Comparison of ENCODE assay signal across 17 cellular contexts in genomic region chr5:98468188-98468869, GRCh38.
DNase-seq lines count a peak whose midpoint lies in the region; ATAC-seq, FAIRE-seq and TF ChIP-seq lines count a peak whose summit lies in the region.
"Had no signal": no experiment of that assay in that cellular context is flagged by ENCODE, and none has a peak within 500 bp of the region (broad histone marks: within the 10 kb centered on the region; RNA-seq: fewer than 3 reads in every experiment).

No MANE protein-coding gene starts in this region.

- intact Hi-C loops in MCF 10A (cut with micrococcal nuclease), result no loop called here
- intact Hi-C loops in breast epithelium (cut with DNase I; ENCODE audit: low total_unique reads), result no loop called here

- ATAC-seq in HG02938 (IDR thresholded peaks at IDR 0.05; ENCODE audit: unreplicated experiment) (no peak), GM21528 (IDR thresholded peaks at IDR 0.05; ENCODE audit: low FRiP score, unreplicated experiment) (no peak)
- no peak for ATAC-seq in activated CD4-positive, CD25-positive, alpha-beta regulatory T cell treated with anti-CD3 and anti-CD28 coated beads, Interleukin-2, amount 50 U/mL, for 24 hours
- ATAC-seq: activated T-cell treated with anti-CD3 and anti-CD28 coated beads, Interleukin-2, amount 50 U/mL, for 4 hours had no signal

- H3K9me3 ChIP-seq in breast epithelium, result no peaks in the 10 kb centered on the region
- H3K9me3 ChIP-seq in adipocyte (ENCODE audit: control insufficient read depth, low read length), result no peaks in the 10 kb centered on the region

- DNase-seq in MCF 10A (ENCODE audit: unreplicated experiment), result peak; percentile 58
- DNase-seq in breast epithelium (ENCODE audit: low spot score in 2 of 2), result no peak
- peak; percentile 82 for DNase-seq in adipocyte (ENCODE audit: low read depth)
- DNase-seq in foreskin fibroblast, result peak; percentile 87 to 91
- peak; percentile 10 for DNase-seq in urothelium cell line (ENCODE audit: low spot score)
- DNase-seq: 8988T; activated T-cell treated with anti-CD3 and anti-CD28 coated beads, Interleukin-2, amount 50 U/mL, for 4 hours; GDM1; KBM-7; NCI-H2171 treated with DMSO at 0.1 percent for 48 hours; RPMI8226; WERI-Rb-1 had no signal

- no peak for FAIRE-seq in urothelium cell line (lab: Jason Lieb, UNC)
- FAIRE-seq: frontal cortex had no signal

- H3K27me3 ChIP-seq in breast epithelium (no peaks in the 10 kb centered on the region), adipocyte (replicated peaks; ENCODE audit: control insufficient read depth, insufficient read depth, low read length) (no peaks in the 10 kb centered on the region)

- H3K4me3 Mint-ChIP-seq in MCF 10A (ENCODE audit: unreplicated experiment), result peak overlapping the region; percentile 4
- H3K4me3 Mint-ChIP-seq: activated T-cell treated with anti-CD3 and anti-CD28 coated beads, Interleukin-2, amount 50 U/mL, for 4 hours had no signal

- BruUV-seq in MCF 10A (replicated peaks; lab: Mats Ljungman, UMichigan), result no TSS peak

- CTCF ChIA-PET in MCF 10A (lab: Yijun Ruan, JAX), result no interaction called here

- H3K27ac Mint-ChIP-seq in MCF 10A (ENCODE audit: low read depth, unreplicated experiment), result peak overlapping the region; percentile 81

- POLR2A ChIA-PET in MCF 10A (lab: Yijun Ruan, JAX), result interaction anchor here (0.6 to 0.7 kb wide), 2 partner anchors 196 to 274 kb away, joined by 4 read pairs; no protein-coding TSS in a partner anchor

- H3K9ac ChIP-seq in adipocyte (ENCODE audit: low read length), result peak overlapping the region; percentile 71
- H3K9ac ChIP-seq: parathyroid adenoma had no signal

- TF ChIP-seq CTCF in MCF 10A (IDR thresholded peaks at IDR 0.05; ENCODE audit: unreplicated experiment) (no peak), breast epithelium (IDR thresholded peaks at IDR 0.05) (no peak), foreskin fibroblast (IDR thresholded peaks at IDR 0.05; ENCODE audit: low read depth, low read length) (no peak)

- H3K9me3 Mint-ChIP-seq in MCF 10A (ENCODE audit: unreplicated experiment), result no peaks in the 10 kb centered on the region
- H3K9me3 Mint-ChIP-seq: activated T-cell treated with anti-CD3 and anti-CD28 coated beads, Interleukin-2, amount 50 U/mL, for 4 hours had no signal

- TF ChIP-seq POLR2A in breast epithelium (IDR thresholded peaks at IDR 0.05), result no peak

- H3K4me3 ChIP-seq in breast epithelium, result no peak overlapping the region
- peak overlapping the region; percentile 63 for H3K4me3 ChIP-seq in adipocyte (ENCODE audit: low read length)
- no peak overlapping the region for H3K4me3 ChIP-seq in foreskin fibroblast (ENCODE audit: low read depth in 1 of 2, low read length in 2 of 2)

- H3K36me3 Mint-ChIP-seq in MCF 10A (ENCODE audit: insufficient read depth, unreplicated experiment), result no peaks in the 10 kb centered on the region

- peaks cover 20% of the 10 kb centered on the region for H3K4me1 Mint-ChIP-seq in MCF 10A (ENCODE audit: insufficient read depth, unreplicated experiment)

- H3K27ac ChIP-seq in breast epithelium, result no peak overlapping the region
- H3K27ac ChIP-seq: parathyroid adenoma, WERI-Rb-1 had no signal

- H3K36me3 ChIP-seq in breast epithelium (no peaks in the 10 kb centered on the region), adipocyte (ENCODE audit: control insufficient read depth, insufficient read depth, low read length, severe bottlenecking) (no peaks in the 10 kb centered on the region)
- H3K36me3 ChIP-seq: WERI-Rb-1 had no signal

- no peaks in the 10 kb centered on the region for H3K4me1 ChIP-seq in breast epithelium
- peaks cover 33% of the 10 kb centered on the region for H3K4me1 ChIP-seq in adipocyte (ENCODE audit: control insufficient read depth, insufficient read depth, low read length)
- H3K4me1 ChIP-seq: parathyroid adenoma had no signal

- H3K27me3 Mint-ChIP-seq in MCF 10A (ENCODE audit: insufficient read depth, unreplicated experiment), result no peaks in the 10 kb centered on the region

Comparison
In these comparisons a context has a peak if more than half of its experiments do, and no peak if none do; other contexts are left out.
1. DNase-seq: peak in MCF 10A (single experiment), adipocyte (single experiment), foreskin fibroblast (2 of 2) and urothelium cell line (single experiment); none in breast epithelium (0 of 2).